ENCODE assay signal across 2 cellular contexts in genomic region chr10:77683088-77683432, GRCh38. TPM values are rescaled to one million over a fixed set of nuclear protein-coding genes. Genes with fewer than 3 reads are reported as not detected.
"Had no signal": no experiment of that assay in that cellular context is flagged by ENCODE, and none has a peak within 500 bp of the region (broad histone marks: within the 10 kb centered on the region; RNA-seq: fewer than 3 reads in every experiment).

No MANE protein-coding gene starts in this region.

RNA-seq across cellular contexts. Expression of gene KCNMA1, which starts 45.5 kb away (rescaled TPM):
- total RNA-seq: lung microvascular endothelial cell; naive thymus-derived CD8-positive, alpha-beta T cell had no signal
- polyA plus RNA-seq: naive thymus-derived CD8-positive, alpha-beta T cell had no signal
